Comparison of ENCODE assay signal across 15 cellular contexts in the genomic region with DNA sequence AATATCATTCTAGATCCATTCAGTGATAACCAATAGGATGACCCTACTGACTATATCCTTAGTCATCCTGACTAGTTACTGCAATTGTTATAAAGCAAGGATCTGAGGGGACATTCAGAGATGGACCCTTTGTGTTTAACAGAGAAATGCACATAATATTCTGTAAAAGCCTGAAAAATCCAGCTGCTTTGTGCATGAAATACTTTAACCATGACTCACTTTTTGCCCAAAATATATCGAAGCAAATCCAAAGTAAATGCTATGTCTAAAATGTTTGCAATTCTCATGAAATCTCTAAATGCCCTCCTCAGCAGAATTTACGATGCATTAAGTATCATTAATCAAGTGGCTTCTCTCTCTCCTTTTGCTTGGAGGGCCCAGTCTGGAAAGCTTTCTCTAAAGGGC.
DNase-seq lines count a peak whose midpoint lies in the region; ATAC-seq, FAIRE-seq and TF ChIP-seq lines count a peak whose summit lies in the region.
"Had no signal": no experiment of that assay in that cellular context is flagged by ENCODE, and none has a peak within 500 bp of the region (broad histone marks: within the 10 kb centered on the region; RNA-seq: fewer than 3 reads in every experiment).

No MANE protein-coding gene starts in this region.

- H3K9me3 ChIP-seq in CD4-positive, alpha-beta T cell (ENCODE audit: control insufficient read depth, low read length), result no peaks in the 10 kb centered on the region
- H3K9me3 ChIP-seq in Caco-2, result no peaks in the 10 kb centered on the region
- H3K9me3 ChIP-seq: left lung had no signal

- peaks cover 58% of the 10 kb centered on the region for H3K36me3 Mint-ChIP-seq in CD4-positive, alpha-beta T cell (ENCODE audit: low read depth)
- peaks cover 3 to 34% (median 11%) of the 10 kb centered on the region in 3 donors for H3K36me3 Mint-ChIP-seq in naive thymus-derived CD8-positive, alpha-beta T cell
- H3K36me3 Mint-ChIP-seq in Caco-2 (ENCODE audit: insufficient read depth, unreplicated experiment), result peaks cover 11% of the 10 kb centered on the region
- H3K36me3 Mint-ChIP-seq: CD14-positive monocyte; stimulated activated effector memory CD8-positive, alpha-beta T cell treated with anti-CD3 and anti-CD28 coated beads, Interleukin-12 subunit alpha, Interleukin-12 subunit beta, amount 100 ng/mL, for 72 hours had no signal

- ATAC-seq in CD4-positive, alpha-beta T cell (ENCODE audit: poor library complexity), result no peak
- ATAC-seq in naive thymus-derived CD8-positive, alpha-beta T cell, result no peak
- no peak for ATAC-seq in HG03521 (IDR thresholded peaks at IDR 0.05; ENCODE audit: unreplicated experiment)
- ATAC-seq: activated CD4-positive, CD25-positive, alpha-beta regulatory T cell treated with anti-CD3 and anti-CD28 coated beads, Interleukin-2, amount 50 U/mL, for 24 hours; left lung; stimulated activated effector memory CD8-positive, alpha-beta T cell treated with anti-CD3 and anti-CD28 coated beads, Interleukin-12 subunit alpha, Interleukin-12 subunit beta, amount 100 ng/mL, for 72 hours had no signal

- H3K27me3 Mint-ChIP-seq in CD4-positive, alpha-beta T cell, result no peaks in the 10 kb centered on the region
- no peaks in the 10 kb centered on the region for H3K27me3 Mint-ChIP-seq in naive thymus-derived CD8-positive, alpha-beta T cell
- no peaks in the 10 kb centered on the region for H3K27me3 Mint-ChIP-seq in Caco-2 (ENCODE audit: insufficient read depth, unreplicated experiment)

- no peaks in the 10 kb centered on the region for H3K36me3 ChIP-seq in Caco-2 (ENCODE audit: control insufficient read depth, insufficient read depth, low read length)
- H3K36me3 ChIP-seq: left lung had no signal

- H3K27ac ChIP-seq in CD4-positive, alpha-beta T cell (ENCODE audit: low read depth, low read length), result no peak overlapping the region

- H3K4me1 ChIP-seq in Caco-2, result peaks cover 45% of the 10 kb centered on the region

- peak overlapping the region; percentile 52 for H3K27ac Mint-ChIP-seq in CD4-positive, alpha-beta T cell
- peak overlapping the region in 9 of 10 donors; percentile 14 to 96 (median 54) for H3K27ac Mint-ChIP-seq in naive thymus-derived CD8-positive, alpha-beta T cell
- no peak overlapping the region for H3K27ac Mint-ChIP-seq in Caco-2 (ENCODE audit: unreplicated experiment)
- H3K27ac Mint-ChIP-seq: CD14-positive monocyte; stimulated activated effector memory CD8-positive, alpha-beta T cell treated with anti-CD3 and anti-CD28 coated beads, Interleukin-12 subunit alpha, Interleukin-12 subunit beta, amount 100 ng/mL, for 72 hours had no signal

- no peak overlapping the region for H3K4me3 ChIP-seq in Caco-2 (ENCODE audit: low read depth, low read length)
- H3K4me3 ChIP-seq: left lung had no signal

- CTCF ChIA-PET in CD4-positive, alpha-beta T cell (lab: Charles Lee), result no interaction called here
- CTCF ChIA-PET in Caco-2 (lab: Charles Lee), result no interaction called here

- POLR2A ChIA-PET in CD4-positive, alpha-beta T cell (lab: Charles Lee), result interaction anchor here (0.5 kb wide), 1 partner anchor 21 kb away, joined by 3 read pairs; no protein-coding TSS in a partner anchor
- POLR2A ChIA-PET in naive thymus-derived CD8-positive, alpha-beta T cell (lab: Charles Lee), result interaction anchor here (0.6 kb wide), 1 partner anchor 185 kb away, joined by 7 read pairs; no protein-coding TSS in a partner anchor
- POLR2A ChIA-PET in Caco-2 (lab: Charles Lee), result no interaction called here

- no peaks in the 10 kb centered on the region for H3K27me3 ChIP-seq in CD4-positive, alpha-beta T cell (ENCODE audit: control insufficient read depth, insufficient read depth, low read length)
- H3K27me3 ChIP-seq in Caco-2 (replicated peaks; ENCODE audit: control insufficient read depth, insufficient read depth, low read length), result no peaks in the 10 kb centered on the region
- H3K27me3 ChIP-seq: left lung had no signal

- no TSS peak for BruUV-seq in Caco-2 (replicated peaks; lab: Mats Ljungman, UMichigan)

- H3K4me1 Mint-ChIP-seq in CD4-positive, alpha-beta T cell (ENCODE audit: low read depth), result peaks cover 53% of the 10 kb centered on the region
- peaks cover 28 to 80% (median 58%) of the 10 kb centered on the region in 4 donors for H3K4me1 Mint-ChIP-seq in naive thymus-derived CD8-positive, alpha-beta T cell
- H3K4me1 Mint-ChIP-seq in Caco-2 (ENCODE audit: low read depth, unreplicated experiment), result peaks cover 40% of the 10 kb centered on the region

- peak; percentile 48 for FAIRE-seq in RCC 7860 (lab: Jason Lieb, UNC)

- intact Hi-C loops in CD4-positive, alpha-beta T cell (cut with DNase I, micrococcal nuclease), result loop anchor here in 1 of 2 experiments (5.0 kb wide), 2 partner anchors 70 to 240 kb away; partner anchors contain the start of gene MAML2
- intact Hi-C loops in Caco-2 (cut with micrococcal nuclease; ENCODE audit: unreplicated experiment), result loop anchor here (5.0 kb wide), 1 partner anchor 815 kb away; no protein-coding TSS in a partner anchor

- TF ChIP-seq CTCF in CD4-positive, alpha-beta T cell (IDR thresholded peaks at IDR 0.05), result no peak
- TF ChIP-seq CTCF in Caco-2 (IDR thresholded peaks at IDR 0.05; ENCODE audit: insufficient read depth in 1 of 2, low read depth in 1 of 2, low read length in 1 of 2, severe bottlenecking in 1 of 2, unreplicated experiment in 1 of 2), result no peak

- H3K4me3 Mint-ChIP-seq in CD4-positive, alpha-beta T cell, result no peak overlapping the region
- H3K4me3 Mint-ChIP-seq in naive thymus-derived CD8-positive, alpha-beta T cell, result no peak overlapping the region
- H3K4me3 Mint-ChIP-seq in Caco-2 (ENCODE audit: unreplicated experiment), result no peak overlapping the region
- H3K4me3 Mint-ChIP-seq: CD14-positive monocyte; stimulated activated effector memory CD8-positive, alpha-beta T cell treated with anti-CD3 and anti-CD28 coated beads, Interleukin-12 subunit alpha, Interleukin-12 subunit beta, amount 100 ng/mL, for 72 hours had no signal

- DNase-seq in CD4-positive, alpha-beta T cell, result no peak
- DNase-seq in RCC 7860 (ENCODE audit: low spot score), result peak; percentile 32
- DNase-seq in dermis blood vessel endothelial cell, result peak; percentile 58
- DNase-seq in naive thymus-derived CD8-positive, alpha-beta T cell, result no peak
- no peak for DNase-seq in cerebellar nuclear complex (lab: John Stamatoyannopoulos, UW)
- no peak for DNase-seq in GF-D8 (lab: John Stamatoyannopoulos, UW)
- DNase-seq in Caco-2, result no peak
- DNase-seq: left lung, NCI-H1417, NCI-H524 treated with DMSO at 0.1 percent for 48 hours, occipital lobe had no signal

- no peaks in the 10 kb centered on the region for H3K9me3 Mint-ChIP-seq in CD4-positive, alpha-beta T cell
- H3K9me3 Mint-ChIP-seq in naive thymus-derived CD8-positive, alpha-beta T cell, result no peaks in the 10 kb centered on the region
- H3K9me3 Mint-ChIP-seq in Caco-2 (ENCODE audit: unreplicated experiment), result no peaks in the 10 kb centered on the region
- H3K9me3 Mint-ChIP-seq: stimulated activated effector memory CD8-positive, alpha-beta T cell treated with anti-CD3 and anti-CD28 coated beads, Interleukin-12 subunit alpha, Interleukin-12 subunit beta, amount 100 ng/mL, for 72 hours had no signal

Comparison
In these comparisons a context has a peak if more than half of its experiments do, and no peak if none do; other contexts are left out.
1. DNase-seq: peak in RCC 7860 (single experiment) and dermis blood vessel endothelial cell (single experiment); none in CD4-positive, alpha-beta T cell (0 of 10), naive thymus-derived CD8-positive, alpha-beta T cell (0 of 10), cerebellar nuclear complex (0 of 2), GF-D8 (single experiment) and Caco-2 (0 of 2).